30 cellular contexts compared by ENCODE assay signal in genomic region chr10:90462761-90463160, GRCh38.
A peak's percentile ranks its signal among the peaks of the same experiment; 100 is the strongest.
DNase-seq lines count a peak whose midpoint lies in the region; ATAC-seq and TF ChIP-seq lines count a peak whose summit lies in the region.
"Had no signal": no experiment of that assay in that cellular context is flagged by ENCODE, and none has a peak within 500 bp of the region (broad histone marks: within the 10 kb centered on the region; RNA-seq: fewer than 3 reads in every experiment).

No MANE protein-coding gene starts in this region.

- DNase-seq in amniotic epithelial cell (ENCODE audit: low read depth) (peak; percentile 74), fibroblast of pulmonary artery (ENCODE audit: low read depth) (peak; percentile 8), skeletal muscle cell (ENCODE audit: low read depth) (peak; percentile 56), glomerular visceral epithelial cell (ENCODE audit: extremely low spot score) (no peak), Caco-2 (no peak)
- DNase-seq in stimulated activated naive B cell treated with anti-CD40 and anti-IgM and Interleukin-4, amounts not matched to agents 10 μg/mL and 1 μg/mL and 100 μg/mL, for 72 hours: no peak
- DNase-seq: activated CD4-positive, alpha-beta T cell treated with anti-CD3 and anti-CD28 coated beads, Interleukin-2, amount 50 U/mL, for 4 hours; activated CD4-positive, CD25-positive, alpha-beta regulatory T cell; activated CD8-positive, alpha-beta memory T cell treated with anti-CD3 and anti-CD28 coated beads, Interleukin-2, amount 10 ng/mL, durations not matched to agents 7 days and 5 days; activated naive CD4-positive, alpha-beta T cell treated with anti-CD3 and anti-CD28 coated beads for 36 hours; amniotic stem cell; CD8-positive, alpha-beta T cell; EL; foreskin keratinocyte; H7; hippocampal formation; left cardiac atrium; natural killer cell; nucleus accumbens; psoas muscle; sigmoid colon; stimulated activated CD4-positive, alpha-beta T cell treated with anti-CD3 and anti-CD28 coated beads, Interleukin-15, amount 100 ng/mL, for 24 hours; T-helper 1 cell; upper lobe of right lung had no signal

- H3K9me3 ChIP-seq in BLaER1 (peaks cover 34% of the 10 kb centered on the region), Caco-2 (peaks cover 3% of the 10 kb centered on the region; the same call in 1 of the 2 replicates)
- H3K9me3 ChIP-seq: A549, breast epithelium, psoas muscle, sigmoid colon, upper lobe of right lung had no signal

- CTCF ChIA-PET in Caco-2 (lab: Charles Lee): no interaction called here

- no peak overlapping the region for H3K4me3 Mint-ChIP-seq in Caco-2 (ENCODE audit: unreplicated experiment)
- H3K4me3 Mint-ChIP-seq in stimulated activated naive B cell treated with anti-CD40 and anti-IgM and Interleukin-4, amounts not matched to agents 10 μg/mL and 1 μg/mL and 100 μg/mL, for 72 hours: no peak overlapping the region
- H3K4me3 Mint-ChIP-seq: activated CD8-positive, alpha-beta memory T cell treated with anti-CD3 and anti-CD28 coated beads, Interleukin-2, amount 10 ng/mL, durations not matched to agents 7 days and 5 days; activated naive CD4-positive, alpha-beta T cell treated with anti-CD3 and anti-CD28 coated beads for 36 hours; CD8-positive, alpha-beta T cell; natural killer cell; stimulated activated effector memory CD8-positive, alpha-beta T cell treated with anti-CD3 and anti-CD28 coated beads, Interleukin-12 subunit alpha, Interleukin-12 subunit beta, amount 100 ng/mL, for 72 hours had no signal

- H3K27ac ChIP-seq in BLaER1: no peak overlapping the region; the same call in 1 of the 2 replicates
- H3K27ac ChIP-seq: A549, breast epithelium, foreskin keratinocyte, psoas muscle, sigmoid colon, upper lobe of right lung had no signal

- H3K9ac ChIP-seq in BLaER1: no peak overlapping the region

- H3K4me1 ChIP-seq in BLaER1: peaks cover 68% of the 10 kb centered on the region
- H3K4me1 ChIP-seq in Caco-2: no peaks in the 10 kb centered on the region
- H3K4me1 ChIP-seq: A549, breast epithelium, foreskin keratinocyte, psoas muscle, sigmoid colon, upper lobe of right lung had no signal

- H3K27me3 ChIP-seq in BLaER1: no peaks in the 10 kb centered on the region
- H3K27me3 ChIP-seq in Caco-2 (replicated peaks; ENCODE audit: control insufficient read depth, insufficient read depth, low read length): no peaks in the 10 kb centered on the region
- H3K27me3 ChIP-seq: breast epithelium, foreskin keratinocyte, sigmoid colon, upper lobe of right lung had no signal

- H3K4me3 ChIP-seq in BLaER1 (peak overlapping the region; percentile 39; the same call in 1 of the 2 replicates), fibroblast of pulmonary artery (replicated peaks; ENCODE audit: low read depth, low read length) (no peak overlapping the region), skeletal muscle cell (ENCODE audit: low read depth, low read length) (no peak overlapping the region), Caco-2 (ENCODE audit: low read depth, low read length) (no peak overlapping the region)
- H3K4me3 ChIP-seq: A549, breast epithelium, lung, psoas muscle, sigmoid colon, upper lobe of right lung had no signal

- H4K20me1 ChIP-seq in BLaER1: no peaks in the 10 kb centered on the region

- peaks cover 38% of the 10 kb centered on the region for H3K36me3 ChIP-seq in BLaER1
- H3K36me3 ChIP-seq in Caco-2 (ENCODE audit: control insufficient read depth, insufficient read depth, low read length): no peaks in the 10 kb centered on the region
- H3K36me3 ChIP-seq: breast epithelium, sigmoid colon, upper lobe of right lung had no signal

- no peaks in the 10 kb centered on the region for H3K27me3 Mint-ChIP-seq in Caco-2 (ENCODE audit: insufficient read depth, unreplicated experiment)
- no peaks in the 10 kb centered on the region for H3K27me3 Mint-ChIP-seq in stimulated activated naive B cell treated with anti-CD40 and anti-IgM and Interleukin-4, amounts not matched to agents 10 μg/mL and 1 μg/mL and 100 μg/mL, for 72 hours
- H3K27me3 Mint-ChIP-seq: activated CD8-positive, alpha-beta memory T cell treated with anti-CD3 and anti-CD28 coated beads, Interleukin-2, amount 10 ng/mL, durations not matched to agents 7 days and 5 days had no signal

- intact Hi-C loops in Caco-2 (cut with micrococcal nuclease; ENCODE audit: unreplicated experiment): no loop called here

- no peaks in the 10 kb centered on the region for H3K9me3 Mint-ChIP-seq in Caco-2 (ENCODE audit: unreplicated experiment)
- no peaks in the 10 kb centered on the region for H3K9me3 Mint-ChIP-seq in stimulated activated naive B cell treated with anti-CD40 and anti-IgM and Interleukin-4, amounts not matched to agents 10 μg/mL and 1 μg/mL and 100 μg/mL, for 72 hours
- H3K9me3 Mint-ChIP-seq: activated naive CD4-positive, alpha-beta T cell treated with anti-CD3 and anti-CD28 coated beads for 36 hours; CD8-positive, alpha-beta T cell; stimulated activated effector memory CD8-positive, alpha-beta T cell treated with anti-CD3 and anti-CD28 coated beads, Interleukin-12 subunit alpha, Interleukin-12 subunit beta, amount 100 ng/mL, for 72 hours had no signal

- no peaks in the 10 kb centered on the region for H3K4me1 Mint-ChIP-seq in Caco-2 (ENCODE audit: low read depth, unreplicated experiment)
- H3K4me1 Mint-ChIP-seq in stimulated activated naive B cell treated with anti-CD40 and anti-IgM and Interleukin-4, amounts not matched to agents 10 μg/mL and 1 μg/mL and 100 μg/mL, for 72 hours: no peaks in the 10 kb centered on the region
- H3K4me1 Mint-ChIP-seq: activated CD8-positive, alpha-beta memory T cell treated with anti-CD3 and anti-CD28 coated beads, Interleukin-2, amount 10 ng/mL, durations not matched to agents 7 days and 5 days; natural killer cell; stimulated activated effector memory CD8-positive, alpha-beta T cell treated with anti-CD3 and anti-CD28 coated beads, Interleukin-12 subunit alpha, Interleukin-12 subunit beta, amount 100 ng/mL, for 72 hours had no signal

- TF ChIP-seq CTCF in fibroblast of pulmonary artery (IDR thresholded peaks at IDR 0.05; ENCODE audit: low read length, missing control alignments) (no peak), Caco-2 (IDR thresholded peaks at IDR 0.05; ENCODE audit: insufficient read depth in 1 of 2, low read depth in 1 of 2, low read length in 1 of 2, severe bottlenecking in 1 of 2, unreplicated experiment in 1 of 2) (no peak)

- no TSS peak for BruUV-seq in Caco-2 (replicated peaks; lab: Mats Ljungman, UMichigan)

- no peaks in the 10 kb centered on the region for H3K36me3 Mint-ChIP-seq in Caco-2 (ENCODE audit: insufficient read depth, unreplicated experiment)
- no peaks in the 10 kb centered on the region for H3K36me3 Mint-ChIP-seq in stimulated activated naive B cell treated with anti-CD40 and anti-IgM and Interleukin-4, amounts not matched to agents 10 μg/mL and 1 μg/mL and 100 μg/mL, for 72 hours
- H3K36me3 Mint-ChIP-seq: activated CD8-positive, alpha-beta memory T cell treated with anti-CD3 and anti-CD28 coated beads, Interleukin-2, amount 10 ng/mL, durations not matched to agents 7 days and 5 days; CD8-positive, alpha-beta T cell; natural killer cell; stimulated activated effector memory CD8-positive, alpha-beta T cell treated with anti-CD3 and anti-CD28 coated beads, Interleukin-12 subunit alpha, Interleukin-12 subunit beta, amount 100 ng/mL, for 72 hours had no signal

- POLR2A ChIA-PET in Caco-2 (lab: Charles Lee): no interaction called here

- H3K27ac Mint-ChIP-seq in Caco-2 (ENCODE audit: unreplicated experiment): no peak overlapping the region
- no peak overlapping the region for H3K27ac Mint-ChIP-seq in stimulated activated naive B cell treated with anti-CD40 and anti-IgM and Interleukin-4, amounts not matched to agents 10 μg/mL and 1 μg/mL and 100 μg/mL, for 72 hours
- H3K27ac Mint-ChIP-seq: activated CD8-positive, alpha-beta memory T cell treated with anti-CD3 and anti-CD28 coated beads, Interleukin-2, amount 10 ng/mL, durations not matched to agents 7 days and 5 days; activated naive CD4-positive, alpha-beta T cell treated with anti-CD3 and anti-CD28 coated beads for 36 hours; CD8-positive, alpha-beta T cell; natural killer cell; stimulated activated effector memory CD8-positive, alpha-beta T cell treated with anti-CD3 and anti-CD28 coated beads, Interleukin-12 subunit alpha, Interleukin-12 subunit beta, amount 100 ng/mL, for 72 hours had no signal

- no peak overlapping the region for H3K4me2 ChIP-seq in BLaER1
- H3K4me2 ChIP-seq: A549 had no signal

- ATAC-seq in esophagus mucosa: no peak
- no peak for ATAC-seq in stimulated activated naive B cell treated with anti-CD40 and anti-IgM and Interleukin-4, amounts not matched to agents 10 μg/mL and 1 μg/mL and 100 μg/mL, for 72 hours (replicated peaks)
- ATAC-seq: A549; activated CD8-positive, alpha-beta memory T cell treated with anti-CD3 and anti-CD28 coated beads, Interleukin-2, amount 10 ng/mL, durations not matched to agents 7 days and 5 days; CD8-positive, alpha-beta T cell; foreskin keratinocyte; left cardiac atrium; natural killer cell; psoas muscle; upper lobe of right lung had no signal

Comparison
In these comparisons a context has a peak if more than half of its experiments do, and no peak if none do; other contexts are left out.
1. DNase-seq: peak in amniotic epithelial cell (single experiment), fibroblast of pulmonary artery (single experiment) and skeletal muscle cell (single experiment); none in glomerular visceral epithelial cell (single experiment), Caco-2 (0 of 2) and stimulated activated naive B cell treated with anti-CD40 and anti-IgM and Interleukin-4, amounts not matched to agents 10 μg/mL and 1 μg/mL and 100 μg/mL, for 72 hours (single experiment).